In the genomic region with DNA sequence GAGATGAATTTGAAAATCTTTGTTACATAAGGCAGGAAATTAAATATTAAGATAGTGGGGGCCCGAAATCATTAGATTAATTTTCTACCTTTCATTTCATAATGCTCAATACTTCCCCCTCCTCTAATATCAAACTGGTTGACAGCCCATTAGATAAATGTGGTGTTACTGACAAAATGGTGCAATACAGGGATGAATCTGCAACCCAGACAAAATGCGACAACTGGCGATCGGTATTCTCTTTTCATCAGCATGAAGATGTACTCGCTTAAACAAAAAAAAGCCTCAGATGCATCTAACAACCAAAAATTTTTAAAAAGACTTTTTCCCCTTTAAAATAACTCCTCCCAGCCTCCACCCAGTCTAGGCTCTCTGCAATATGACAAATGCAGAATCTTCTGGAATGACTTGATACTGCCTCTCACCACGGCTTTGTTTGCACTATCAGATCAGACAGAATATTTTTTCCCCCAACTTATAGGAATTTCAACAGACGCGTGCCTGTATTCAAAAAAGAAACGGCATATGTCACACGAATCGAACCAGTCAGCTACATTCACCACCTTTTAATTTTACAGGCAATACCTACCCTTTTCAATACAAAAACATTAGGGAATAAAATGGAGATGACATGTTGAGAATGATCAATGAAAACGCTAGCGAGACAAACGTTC, we compare ENCODE assay signal across 9 cellular contexts. TPM values are rescaled to one million over a fixed set of nuclear protein-coding genes. Genes with fewer than 3 reads are reported as not detected.
DNase-seq lines count a peak whose midpoint lies in the region; ATAC-seq, FAIRE-seq and TF ChIP-seq lines count a peak whose summit lies in the region.
"Had no signal": no experiment of that assay in that cellular context is flagged by ENCODE, and none has a peak within 500 bp of the region (broad histone marks: within the 10 kb centered on the region; RNA-seq: fewer than 3 reads in every experiment).

No MANE protein-coding gene starts in this region.

- H3K36me3 ChIP-seq in WERI-Rb-1 (peaks cover 57% of the 10 kb centered on the region), hepatocyte (replicated peaks; ENCODE audit: insufficient read depth, low read depth) (no peaks in the 10 kb centered on the region)

- peak overlapping the region; percentile 86 for H3K4me2 ChIP-seq in hepatocyte

- no peaks in the 10 kb centered on the region for H3K9me3 Mint-ChIP-seq in T-helper 1 cell treated with Interleukin-12 subunit alpha and Interleukin-12 subunit beta and Interleukin-4 antibody, amounts not matched to agents 30 μg/mL and 1 μg/mL, for 36 hours
- no peaks in the 10 kb centered on the region for H3K9me3 Mint-ChIP-seq in stimulated activated effector memory CD8-positive, alpha-beta T cell treated with anti-CD3 and anti-CD28 coated beads, Interleukin-12 subunit alpha, Interleukin-12 subunit beta, amount 100 ng/mL, for 72 hours

- TF ChIP-seq CTCF in WERI-Rb-1 (IDR thresholded peaks at IDR 0.05; ENCODE audit: low read depth, low read length) (no peak), hepatocyte (IDR thresholded peaks at IDR 0.05; ENCODE audit: poor library complexity) (no peak)

- no peaks in the 10 kb centered on the region for H3K27me3 ChIP-seq in WERI-Rb-1 (ENCODE audit: insufficient read depth, low read depth, severe bottlenecking)
- H3K27me3 ChIP-seq in hepatocyte, result no peaks in the 10 kb centered on the region

- peak overlapping the region; percentile 84 for H3K4me3 ChIP-seq in WERI-Rb-1 (ENCODE audit: low read depth, low read length)
- peak overlapping the region; percentile 97 for H3K4me3 ChIP-seq in hepatocyte

- H3K9me2 ChIP-seq in hepatocyte (replicated peaks; ENCODE audit: insufficient read depth), result no peaks in the 10 kb centered on the region

- peaks cover 27% of the 10 kb centered on the region for H3K36me3 Mint-ChIP-seq in T-helper 1 cell treated with Interleukin-12 subunit alpha and Interleukin-12 subunit beta and Interleukin-4 antibody, amounts not matched to agents 30 μg/mL and 1 μg/mL, for 36 hours (ENCODE audit: low read depth)
- peaks cover 67% of the 10 kb centered on the region for H3K36me3 Mint-ChIP-seq in stimulated activated effector memory CD8-positive, alpha-beta T cell treated with anti-CD3 and anti-CD28 coated beads, Interleukin-12 subunit alpha, Interleukin-12 subunit beta, amount 100 ng/mL, for 72 hours

- peaks cover 32% of the 10 kb centered on the region for H3K4me1 Mint-ChIP-seq in T-helper 1 cell treated with Interleukin-12 subunit alpha and Interleukin-12 subunit beta and Interleukin-4 antibody, amounts not matched to agents 30 μg/mL and 1 μg/mL, for 36 hours (ENCODE audit: low read depth)
- peaks cover 44% of the 10 kb centered on the region for H3K4me1 Mint-ChIP-seq in stimulated activated effector memory CD8-positive, alpha-beta T cell treated with anti-CD3 and anti-CD28 coated beads, Interleukin-12 subunit alpha, Interleukin-12 subunit beta, amount 100 ng/mL, for 72 hours

- no peak overlapping the region for H2AFZ ChIP-seq in hepatocyte

- no peak for DNase-seq in T-helper 1 cell
- DNase-seq in WERI-Rb-1, result no peak
- DNase-seq in hepatocyte (ENCODE audit: low spot score), result no peak
- DNase-seq in stimulated activated effector memory CD8-positive, alpha-beta T cell treated with anti-CD3 and anti-CD28 coated beads, Interleukin-12 subunit alpha, Interleukin-12 subunit beta, amount 100 ng/mL, for 72 hours (ENCODE audit: low spot score in 2 of 2), result no peak
- DNase-seq in SKM-1 (lab: John Stamatoyannopoulos, UW; ENCODE audit: unreplicated experiment), result no peak
- DNase-seq in RCC 7860 (ENCODE audit: low spot score), result no peak

- peaks cover 21% of the 10 kb centered on the region for H3K4me1 ChIP-seq in hepatocyte (ENCODE audit: insufficient read depth)

- H3K4me3 Mint-ChIP-seq in T-helper 1 cell treated with Interleukin-12 subunit alpha and Interleukin-12 subunit beta and Interleukin-4 antibody, amounts not matched to agents 30 μg/mL and 1 μg/mL, for 36 hours, result peak overlapping the region; percentile 98
- H3K4me3 Mint-ChIP-seq in stimulated activated effector memory CD8-positive, alpha-beta T cell treated with anti-CD3 and anti-CD28 coated beads, Interleukin-12 subunit alpha, Interleukin-12 subunit beta, amount 100 ng/mL, for 72 hours, result peak overlapping the region; percentile 91

- H3K27me3 Mint-ChIP-seq in T-helper 1 cell treated with Interleukin-12 subunit alpha and Interleukin-12 subunit beta and Interleukin-4 antibody, amounts not matched to agents 30 μg/mL and 1 μg/mL, for 36 hours (ENCODE audit: low read depth), result no peaks in the 10 kb centered on the region

- ATAC-seq in stimulated activated effector memory CD8-positive, alpha-beta T cell treated with anti-CD3 and anti-CD28 coated beads, Interleukin-12 subunit alpha, Interleukin-12 subunit beta, amount 100 ng/mL, for 72 hours, result no peak
- no peak for ATAC-seq in HG03442 (IDR thresholded peaks at IDR 0.05; ENCODE audit: unreplicated experiment)

- H3K27ac ChIP-seq in WERI-Rb-1 (peak overlapping the region; percentile 97), hepatocyte (peak overlapping the region; percentile 99)

- H3K9me3 ChIP-seq in WERI-Rb-1 (ENCODE audit: severe bottlenecking) (no peaks in the 10 kb centered on the region), hepatocyte (ENCODE audit: low read depth) (no peaks in the 10 kb centered on the region)

- H4K20me1 ChIP-seq in hepatocyte (ENCODE audit: insufficient read depth, poor library complexity, severe bottlenecking), result peaks cover 56% of the 10 kb centered on the region

- WGBS in hepatocyte (ENCODE audit: low lambda C conversion rate, missing lambda C conversion rate), result 3% methylated on average over 14 of the region's 14 CpGs

- no peak for FAIRE-seq in RCC 7860 (lab: Jason Lieb, UNC)
- FAIRE-seq: G401.6 had no signal

- H3K79me2 ChIP-seq in hepatocyte, result peaks cover 62% of the 10 kb centered on the region

- peak overlapping the region; percentile 98 for H3K27ac Mint-ChIP-seq in T-helper 1 cell treated with Interleukin-12 subunit alpha and Interleukin-12 subunit beta and Interleukin-4 antibody, amounts not matched to agents 30 μg/mL and 1 μg/mL, for 36 hours
- peak overlapping the region; percentile 99 for H3K27ac Mint-ChIP-seq in stimulated activated effector memory CD8-positive, alpha-beta T cell treated with anti-CD3 and anti-CD28 coated beads, Interleukin-12 subunit alpha, Interleukin-12 subunit beta, amount 100 ng/mL, for 72 hours

RNA-seq across cellular contexts. Expression of gene YWHAG, which starts 1.3 kb away (rescaled TPM):
- 106 and 117 TPM in 2 replicates for total RNA-seq in hepatocyte
- 12.6 and 17.2 TPM in 2 replicates for polyA plus RNA-seq in hepatocyte

RNA-seq across cellular contexts. Expression of gene SSC4D, which starts 52.0 kb away (rescaled TPM):
- total RNA-seq in hepatocyte, result 6.9 and 9.7 TPM in 2 replicates
- 11.0 and 14.5 TPM in 2 replicates for polyA plus RNA-seq in hepatocyte

RNA-seq across cellular contexts. Expression of gene HSPB1, which starts 55.0 kb away (rescaled TPM):
- 186 and 205 TPM in 2 replicates for total RNA-seq in hepatocyte
- polyA plus RNA-seq in hepatocyte, result 1,525 and 1,553 TPM in 2 replicates
